31 cellular contexts compared by ENCODE assay signal in the genomic region with DNA sequence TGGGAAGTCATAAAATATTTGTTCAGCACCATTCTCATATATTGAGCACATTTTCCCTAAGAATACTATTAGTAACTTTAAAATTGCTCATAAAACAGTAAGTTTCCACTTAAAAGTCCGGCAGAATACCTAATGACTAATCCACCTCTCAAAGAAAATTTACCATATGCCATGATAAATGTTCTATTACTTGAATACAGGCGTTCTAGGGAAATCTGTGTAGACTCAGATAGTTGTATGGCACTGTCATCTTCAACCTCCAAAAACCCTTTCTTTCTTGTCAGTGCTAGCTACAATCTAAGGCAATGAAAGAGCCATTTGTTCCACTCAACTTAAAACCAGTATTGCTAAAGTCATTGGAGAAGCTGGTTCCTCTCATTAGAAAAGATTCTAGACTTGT. TPM values are rescaled to one million over a fixed set of nuclear protein-coding genes. Genes with fewer than 3 reads are reported as not detected.
"Had no signal": no experiment of that assay in that cellular context is flagged by ENCODE, and none has a peak within 500 bp of the region (broad histone marks: within the 10 kb centered on the region; RNA-seq: fewer than 3 reads in every experiment).

No MANE protein-coding gene starts in this region.

- H3K4me2 ChIP-seq: smooth muscle cell had no signal

- H3K27ac ChIP-seq: brain microvascular endothelial cell, esophagus muscularis mucosa, parathyroid adenoma, right atrium auricular region, stomach, testis, transverse colon, VCaP had no signal

- DNase-seq: activated CD4-positive, alpha-beta memory T cell treated with anti-CD3 and anti-CD28 coated beads for 36 hours; activated CD4-positive, alpha-beta T cell treated with anti-CD3 and anti-CD28 coated beads for 4 hours; activated CD8-positive, alpha-beta memory T cell treated with anti-CD3 and anti-CD28 coated beads, Interleukin-2, amount 50 U/mL, for 4 hours; activated effector memory CD4-positive, alpha-beta T cell treated with anti-CD3 and anti-CD28 coated beads, Interleukin-2, amount 50 U/mL, for 16 hours; activated naive CD4-positive, alpha-beta T cell treated with anti-CD3 and anti-CD28 coated beads, Interleukin-2, amount 10 ng/mL, durations not matched to agents 7 days and 5 days; activated naive CD8-positive, alpha-beta T cell treated with anti-CD3 and anti-CD28 coated beads, Interleukin-2, amount 10 ng/mL, durations not matched to agents 7 days and 5 days; activated T-cell treated with anti-CD3 and anti-CD28 coated beads, Interleukin-2, amount 50 U/mL, for 1 hour; brain microvascular endothelial cell; cortex of kidney; foreskin melanocyte; kidney; left colon; mammary epithelial cell; midbrain; naive thymus-derived CD4-positive, alpha-beta T cell; nucleus accumbens; stimulated activated CD4-positive, alpha-beta T cell treated with anti-CD3 and anti-CD28 coated beads, Interleukin-1b, Interleukin-23, amount 100 ng/mL, for 48 hours; stimulated activated naive B cell treated with anti-CD40 and anti-IgM and Interleukin-4, amounts not matched to agents 10 μg/mL and 1 μg/mL and 100 μg/mL, for 72 hours; stomach; T-cell; testis; transverse colon had no signal

- H3K36me3 ChIP-seq: brain microvascular endothelial cell, esophagus muscularis mucosa, right atrium auricular region, stomach, transverse colon had no signal

- H3K4me3 ChIP-seq: esophagus muscularis mucosa, right atrium auricular region, smooth muscle cell, stomach, testis, transverse colon had no signal

- H3K4me1 ChIP-seq: parathyroid adenoma, right atrium auricular region, stomach had no signal

- ATAC-seq: left colon; naive thymus-derived CD4-positive, alpha-beta T cell; stimulated activated naive B cell treated with anti-CD40 and anti-IgM and Interleukin-4, amounts not matched to agents 10 μg/mL and 1 μg/mL and 100 μg/mL, for 72 hours; T-cell had no signal

- H3K9ac ChIP-seq: parathyroid adenoma had no signal

- FAIRE-seq: astrocyte, kidney, TTC549 had no signal

- H3K27me3 ChIP-seq: brain microvascular endothelial cell, esophagus muscularis mucosa, right atrium auricular region, testis had no signal

- H2AFZ ChIP-seq: parathyroid adenoma had no signal

- H3K9me3 ChIP-seq: esophagus muscularis mucosa, right atrium auricular region, stomach, testis, transverse colon had no signal

RNA-seq across cellular contexts. Expression of a gene that starts 7.3 kb away (rescaled TPM):
- total RNA-seq: activated CD8-positive, alpha-beta memory T cell treated with anti-CD3 and anti-CD28 coated beads for 36 hours; activated naive CD8-positive, alpha-beta T cell treated with anti-CD3 and anti-CD28 coated beads, Interleukin-2, amount 10 ng/mL, durations not matched to agents 7 days and 5 days; activated T-helper 1 cell treated with anti-CD3 and anti-CD28 coated beads, Interleukin-12 subunit alpha, Interleukin-12 subunit beta, Interleukin-2, Interleukin-4 antibody, amounts not matched to agents 30 ng/mL and 10 ng/mL and 1 ng/mL, durations not matched to agents 14 hours and 24 hours and 36 hours; naive thymus-derived CD4-positive, alpha-beta T cell; T-cell had no signal
- polyA plus RNA-seq: naive thymus-derived CD4-positive, alpha-beta T cell had no signal
